Comparison of ENCODE assay signal across 1 cellular context in the genomic region with DNA sequence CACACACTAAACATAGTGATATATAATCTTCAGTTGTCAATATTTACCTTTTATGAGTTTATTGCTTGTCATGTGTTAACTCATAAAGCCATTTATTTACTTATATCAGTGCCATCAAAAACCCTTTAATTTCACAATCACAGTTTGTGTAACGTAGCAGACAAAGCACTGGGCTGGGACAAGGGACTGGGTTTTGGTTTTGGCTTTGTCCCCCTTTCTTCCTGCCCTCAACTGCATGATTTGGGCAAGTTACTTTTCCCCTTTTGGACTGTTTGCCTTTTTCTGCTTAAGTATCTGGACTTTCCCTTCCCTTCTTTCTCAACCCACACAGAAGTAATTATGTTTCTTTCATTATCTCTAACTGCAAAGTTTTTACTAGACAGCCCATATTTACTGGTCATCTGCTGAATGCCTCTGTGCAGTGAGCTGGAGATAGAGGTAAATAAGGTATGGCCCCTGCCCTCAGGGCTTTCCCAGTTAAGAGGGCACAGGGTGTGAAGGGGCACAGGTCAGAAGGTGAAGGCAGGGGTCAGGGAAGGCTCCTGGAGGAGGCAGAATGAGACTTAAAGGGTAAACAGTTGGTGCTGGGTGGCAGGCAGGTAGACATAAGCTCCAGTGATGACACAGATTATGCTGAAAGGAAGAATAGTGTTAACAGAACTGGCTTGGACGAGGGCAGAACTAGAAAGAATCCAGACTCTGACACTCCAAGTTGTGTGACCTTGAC.
TF ChIP-seq lines count a peak whose summit lies in the region.

No MANE protein-coding gene starts in this region.

TF ChIP-seq in GM23338, 12 proteins besides CTCF, POLR2A, EP300 and RAD21:
- TF ChIP-seq, protein P1, sequence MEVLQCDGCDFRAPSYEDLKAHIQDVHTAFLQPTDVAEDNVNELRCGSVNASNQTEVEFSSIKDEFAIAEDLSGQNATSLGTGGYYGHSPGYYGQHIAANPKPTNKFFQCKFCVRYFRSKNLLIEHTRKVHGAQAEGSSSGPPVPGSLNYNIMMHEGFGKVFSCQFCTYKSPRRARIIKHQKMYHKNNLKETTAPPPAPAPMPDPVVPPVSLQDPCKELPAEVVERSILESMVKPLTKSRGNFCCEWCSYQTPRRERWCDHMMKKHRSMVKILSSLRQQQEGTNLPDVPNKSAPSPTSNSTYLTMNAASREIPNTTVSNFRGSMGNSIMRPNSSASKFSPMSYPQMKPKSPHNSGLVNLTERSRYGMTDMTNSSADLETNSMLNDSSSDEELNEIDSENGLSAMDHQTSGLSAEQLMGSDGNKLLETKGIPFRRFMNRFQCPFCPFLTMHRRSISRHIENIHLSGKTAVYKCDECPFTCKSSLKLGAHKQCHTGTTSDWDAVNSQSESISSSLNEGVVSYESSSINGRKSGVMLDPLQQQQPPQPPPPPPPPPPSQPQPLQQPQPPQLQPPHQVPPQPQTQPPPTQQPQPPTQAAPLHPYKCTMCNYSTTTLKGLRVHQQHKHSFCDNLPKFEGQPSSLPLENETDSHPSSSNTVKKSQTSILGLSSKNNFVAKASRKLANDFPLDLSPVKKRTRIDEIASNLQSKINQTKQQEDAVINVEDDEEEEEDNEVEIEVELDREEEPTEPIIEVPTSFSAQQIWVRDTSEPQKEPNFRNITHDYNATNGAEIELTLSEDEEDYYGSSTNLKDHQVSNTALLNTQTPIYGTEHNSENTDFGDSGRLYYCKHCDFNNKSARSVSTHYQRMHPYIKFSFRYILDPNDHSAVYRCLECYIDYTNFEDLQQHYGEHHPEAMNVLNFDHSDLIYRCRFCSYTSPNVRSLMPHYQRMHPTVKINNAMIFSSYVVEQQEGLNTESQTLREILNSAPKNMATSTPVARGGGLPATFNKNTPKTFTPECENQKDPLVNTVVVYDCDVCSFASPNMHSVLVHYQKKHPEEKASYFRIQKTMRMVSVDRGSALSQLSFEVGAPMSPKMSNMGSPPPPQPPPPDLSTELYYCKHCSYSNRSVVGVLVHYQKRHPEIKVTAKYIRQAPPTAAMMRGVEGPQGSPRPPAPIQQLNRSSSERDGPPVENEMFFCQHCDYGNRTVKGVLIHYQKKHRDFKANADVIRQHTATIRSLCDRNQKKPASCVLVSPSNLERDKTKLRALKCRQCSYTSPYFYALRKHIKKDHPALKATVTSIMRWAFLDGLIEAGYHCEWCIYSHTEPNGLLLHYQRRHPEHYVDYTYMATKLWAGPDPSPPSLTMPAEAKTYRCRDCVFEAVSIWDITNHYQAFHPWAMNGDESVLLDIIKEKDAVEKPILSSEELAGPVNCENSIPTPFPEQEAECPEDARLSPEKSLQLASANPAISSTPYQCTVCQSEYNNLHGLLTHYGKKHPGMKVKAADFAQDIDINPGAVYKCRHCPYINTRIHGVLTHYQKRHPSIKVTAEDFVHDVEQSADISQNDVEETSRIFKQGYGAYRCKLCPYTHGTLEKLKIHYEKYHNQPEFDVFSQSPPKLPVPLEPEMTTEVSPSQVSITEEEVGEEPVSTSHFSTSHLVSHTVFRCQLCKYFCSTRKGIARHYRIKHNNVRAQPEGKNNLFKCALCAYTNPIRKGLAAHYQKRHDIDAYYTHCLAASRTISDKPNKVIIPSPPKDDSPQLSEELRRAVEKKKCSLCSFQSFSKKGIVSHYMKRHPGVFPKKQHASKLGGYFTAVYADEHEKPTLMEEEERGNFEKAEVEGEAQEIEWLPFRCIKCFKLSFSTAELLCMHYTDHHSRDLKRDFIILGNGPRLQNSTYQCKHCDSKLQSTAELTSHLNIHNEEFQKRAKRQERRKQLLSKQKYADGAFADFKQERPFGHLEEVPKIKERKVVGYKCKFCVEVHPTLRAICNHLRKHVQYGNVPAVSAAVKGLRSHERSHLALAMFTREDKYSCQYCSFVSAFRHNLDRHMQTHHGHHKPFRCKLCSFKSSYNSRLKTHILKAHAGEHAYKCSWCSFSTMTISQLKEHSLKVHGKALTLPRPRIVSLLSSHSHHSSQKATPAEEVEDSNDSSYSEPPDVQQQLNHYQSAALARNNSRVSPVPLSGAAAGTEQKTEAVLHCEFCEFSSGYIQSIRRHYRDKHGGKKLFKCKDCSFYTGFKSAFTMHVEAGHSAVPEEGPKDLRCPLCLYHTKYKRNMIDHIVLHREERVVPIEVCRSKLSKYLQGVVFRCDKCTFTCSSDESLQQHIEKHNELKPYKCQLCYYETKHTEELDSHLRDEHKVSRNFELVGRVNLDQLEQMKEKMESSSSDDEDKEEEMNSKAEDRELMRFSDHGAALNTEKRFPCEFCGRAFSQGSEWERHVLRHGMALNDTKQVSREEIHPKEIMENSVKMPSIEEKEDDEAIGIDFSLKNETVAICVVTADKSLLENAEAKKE (CRISPR knock-in tag; IDR thresholded peaks at IDR 0.05) = no peak
